ENCODE assay signal across 1 cellular context in the genomic region with DNA sequence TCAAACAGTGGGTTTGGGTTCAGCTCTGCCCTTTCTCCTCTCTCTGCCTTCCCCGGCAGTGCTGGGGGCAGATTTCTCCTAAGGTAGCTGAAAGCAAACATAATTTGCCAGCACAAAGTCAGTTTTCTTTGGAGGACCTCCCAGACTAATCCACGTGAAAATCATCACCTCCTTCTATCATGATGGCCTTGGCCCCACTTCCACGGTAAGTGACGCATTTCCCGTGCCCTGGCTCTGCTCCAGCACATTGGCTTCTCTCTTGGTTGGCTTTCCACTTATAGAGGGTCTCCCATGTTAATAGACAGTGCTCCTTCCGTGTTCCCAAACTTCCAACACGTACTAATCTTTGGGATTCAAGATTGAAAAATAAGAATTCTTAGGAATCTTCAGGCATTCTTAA.
TF ChIP-seq lines count a peak whose summit lies in the region.

No MANE protein-coding gene starts in this region.

TF ChIP-seq in endothelial cell of umbilical vein, 7 proteins besides CTCF, POLR2A, EP300 and RAD21 (continued from another document):
- no peak for TF ChIP-seq FOS (IDR thresholded peaks at IDR 0.05; ENCODE audit: borderline replicate concordance, insufficient read depth, low read length)
TF ChIP-seq in endothelial cell of umbilical vein: peak in this region for 0.
